8 cellular contexts compared by ENCODE assay signal in the genomic region with DNA sequence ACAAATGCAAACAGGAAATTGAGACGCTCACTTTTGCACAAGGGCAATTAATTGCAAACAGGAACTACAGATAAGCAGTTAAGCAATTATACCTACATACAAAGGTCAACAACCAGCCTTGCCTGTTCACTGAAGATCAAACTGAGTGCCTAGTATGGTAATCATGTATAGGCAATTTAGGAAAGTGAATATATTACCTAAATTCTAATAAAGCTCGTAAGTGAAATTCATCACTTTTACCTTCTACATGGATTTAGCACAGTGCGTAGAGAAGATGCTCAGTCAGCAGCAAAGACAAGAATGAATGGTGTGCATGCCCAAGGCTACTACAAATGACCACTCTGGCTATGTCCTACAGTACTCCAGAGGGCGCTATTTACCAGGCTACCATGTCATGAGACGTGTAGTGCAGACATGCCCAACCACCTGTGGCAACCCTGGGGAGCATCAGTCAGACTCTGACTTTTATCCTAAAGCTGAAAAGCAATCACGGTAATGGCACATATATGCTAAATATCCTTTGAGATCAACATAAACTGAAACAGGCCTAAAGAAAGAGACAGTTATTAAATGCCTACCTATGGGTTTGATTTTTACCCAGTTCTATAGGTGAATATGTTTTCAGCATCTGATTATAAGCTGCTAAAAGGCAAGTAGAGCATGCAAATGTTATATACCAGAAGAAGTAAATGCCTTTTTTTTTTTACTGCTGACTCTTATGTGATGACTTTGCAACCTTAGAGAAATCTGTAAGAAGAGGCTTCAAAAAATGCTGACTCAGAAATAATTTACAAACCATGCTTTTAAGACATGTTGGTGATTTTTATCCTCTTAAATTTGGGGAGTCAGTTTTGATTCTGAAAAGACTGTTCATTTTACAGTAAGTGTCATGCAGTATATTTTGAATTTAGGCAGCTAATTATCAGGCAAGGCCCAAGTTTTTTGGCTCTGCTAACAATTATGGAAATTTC.
DNase-seq lines count a peak whose midpoint lies in the region; ATAC-seq and TF ChIP-seq lines count a peak whose summit lies in the region.

No MANE protein-coding gene starts in this region.

- no peak overlapping the region for H3K4me3 ChIP-seq in CD8-positive, alpha-beta T cell (ENCODE audit: low read depth, low read length)
- H3K4me3 ChIP-seq in endodermal cell (ENCODE audit: low read length) (no peak overlapping the region), testis (no peak overlapping the region)

- no peaks in the 10 kb centered on the region for H3K27me3 Mint-ChIP-seq in CD8-positive, alpha-beta T cell (ENCODE audit: low read depth)
- no peaks in the 10 kb centered on the region for H3K27me3 Mint-ChIP-seq in endodermal cell (ENCODE audit: insufficient read depth)
- H3K27me3 Mint-ChIP-seq in naive B cell = no peaks in the 10 kb centered on the region

- WGBS in endodermal cell (ENCODE audit: insufficient coverage in 1 of 2, insufficient read length in 1 of 2), 2 experiments = 8 to 34% methylated on average over 2 to 6 of the region's 6 CpGs
- 72 to 77% methylated on average over 6 of the region's 6 CpGs for WGBS in testis, 2 donors

- no peak overlapping the region for H3K27ac Mint-ChIP-seq in CD8-positive, alpha-beta T cell
- H3K27ac Mint-ChIP-seq in endodermal cell = no peak overlapping the region
- no peak overlapping the region for H3K27ac Mint-ChIP-seq in naive B cell

- TF ChIP-seq CTCF in CD8-positive, alpha-beta T cell (IDR thresholded peaks at IDR 0.05) = peak; percentile 66
- TF ChIP-seq CTCF in endodermal cell (conservative IDR thresholded peaks at IDR 0.05) (peak; percentile 96), testis (IDR thresholded peaks at IDR 0.05) (peak; percentile 50 to 51 (median 50))

- no peaks in the 10 kb centered on the region for H3K27me3 ChIP-seq in CD8-positive, alpha-beta T cell (ENCODE audit: insufficient read depth, low read length)
- H3K27me3 ChIP-seq in endodermal cell (ENCODE audit: control insufficient read depth, insufficient read depth, low read length, poor library complexity, severe bottlenecking) (no peaks in the 10 kb centered on the region), testis (no peaks in the 10 kb centered on the region)

- H3K9ac ChIP-seq in endodermal cell (ENCODE audit: extremely low read depth, low read length, poor library complexity, severe bottlenecking) = no peak overlapping the region

- peaks cover 2% of the 10 kb centered on the region for H3K4me1 Mint-ChIP-seq in CD8-positive, alpha-beta T cell (ENCODE audit: low read depth)
- peaks cover 15% of the 10 kb centered on the region for H3K4me1 Mint-ChIP-seq in endodermal cell
- peaks cover 8 to 22% (median 22%) of the 10 kb centered on the region in 3 donors for H3K4me1 Mint-ChIP-seq in naive B cell

- no peak for TF ChIP-seq POLR2A in testis (IDR thresholded peaks at IDR 0.05)

- H3K9me3 Mint-ChIP-seq in CD8-positive, alpha-beta T cell = no peaks in the 10 kb centered on the region
- H3K9me3 Mint-ChIP-seq in endodermal cell (no peaks in the 10 kb centered on the region), naive B cell (no peaks in the 10 kb centered on the region)

- POLR2A ChIA-PET in CD8-positive, alpha-beta T cell (lab: Charles Lee) = no interaction called here

- CTCF ChIA-PET in CD8-positive, alpha-beta T cell (lab: Charles Lee) = interaction anchor here (0.6 to 2.2 kb wide), 28 partner anchors 10 to 1920 kb away, joined by 3 to 14 read pairs (median 3); no protein-coding TSS in a partner anchor

- no peak overlapping the region for H3K4me3 Mint-ChIP-seq in CD8-positive, alpha-beta T cell
- H3K4me3 Mint-ChIP-seq in endodermal cell (no peak overlapping the region), naive B cell (no peak overlapping the region)

- no peaks in the 10 kb centered on the region for H3K36me3 Mint-ChIP-seq in CD8-positive, alpha-beta T cell
- no peaks in the 10 kb centered on the region for H3K36me3 Mint-ChIP-seq in endodermal cell (ENCODE audit: low read depth)
- no peaks in the 10 kb centered on the region for H3K36me3 Mint-ChIP-seq in naive B cell

- H3K9me3 ChIP-seq in CD8-positive, alpha-beta T cell (ENCODE audit: low read length) = no peaks in the 10 kb centered on the region
- no peaks in the 10 kb centered on the region for H3K9me3 ChIP-seq in endodermal cell (ENCODE audit: control insufficient read depth, low read length)
- H3K9me3 ChIP-seq in testis = no peaks in the 10 kb centered on the region

- no peaks in the 10 kb centered on the region for H3K4me1 ChIP-seq in CD8-positive, alpha-beta T cell (ENCODE audit: insufficient read depth, low read length)
- H3K4me1 ChIP-seq in endodermal cell (ENCODE audit: control insufficient read depth, insufficient read depth, low read length) (no peaks in the 10 kb centered on the region), testis (no peaks in the 10 kb centered on the region)

- H3K27ac ChIP-seq in CD8-positive, alpha-beta T cell (ENCODE audit: low read depth, low read length) = no peak overlapping the region
- H3K27ac ChIP-seq in endodermal cell (ENCODE audit: low read depth, low read length) = no peak overlapping the region
- H3K27ac ChIP-seq in testis = no peak overlapping the region

- intact Hi-C loops in CD8-positive, alpha-beta T cell (cut with DNase I, micrococcal nuclease) = loop anchor here (1.0 to 10.0 kb wide), 9 partner anchors 418 to 1935 kb away; a partner anchor contains a TSS
- intact Hi-C loops in testis (cut with DNase I; ENCODE audit: low total_unique reads) = no loop called here

- H3K36me3 ChIP-seq in CD8-positive, alpha-beta T cell (ENCODE audit: insufficient read depth, low read length) = no peaks in the 10 kb centered on the region
- H3K36me3 ChIP-seq in endodermal cell (ENCODE audit: control insufficient read depth, insufficient read depth, low read length) (no peaks in the 10 kb centered on the region), testis (ENCODE audit: low read depth, missing control alignments) (no peaks in the 10 kb centered on the region)

- peak; percentile 92 for ATAC-seq in CD8-positive, alpha-beta T cell
- ATAC-seq in GM19397 (IDR thresholded peaks at IDR 0.05; ENCODE audit: unreplicated experiment) (peak; percentile 99), HG03439 (IDR thresholded peaks at IDR 0.05; ENCODE audit: unreplicated experiment) (peak; percentile 99), naive B cell (ENCODE audit: low read depth in 2 of 2) (peak; percentile 90 to 92)

- peak; percentile 6 to 58 (median 47) for DNase-seq in CD8-positive, alpha-beta T cell
- DNase-seq in NCI-H524 (lab: John Stamatoyannopoulos, UW) (peak; percentile 36 to 71), endodermal cell (peak; percentile 88), naive B cell (peak; percentile 46), testis (peak; percentile 68)
- peak; percentile 52 to 60 for DNase-seq in activated CD4-positive, alpha-beta T cell treated with anti-CD3 and anti-CD28 coated beads, Interleukin-2, amount 50 U/mL, for 48 hours
